Comparison of ENCODE assay signal across 8 cellular contexts in genomic region chr19:55598719-55599467, GRCh38.
DNase-seq lines count a peak whose midpoint lies in the region; ATAC-seq lines count a peak whose summit lies in the region.

No MANE protein-coding gene starts in this region.

- peak; percentile 53 for ATAC-seq in GM19023 (IDR thresholded peaks at IDR 0.05; ENCODE audit: unreplicated experiment)
- peak; percentile 43 for ATAC-seq in HG03196 (IDR thresholded peaks at IDR 0.05; ENCODE audit: unreplicated experiment)
- peak; percentile 57 to 60 for ATAC-seq in activated CD4-positive, CD25-positive, alpha-beta regulatory T cell treated with anti-CD3 and anti-CD28 coated beads, Interleukin-2, amount 50 U/mL, for 24 hours

- DNase-seq in AG08396 (ENCODE audit: low spot score) (peak; percentile 94), NCI-H345 treated with DMSO at 0.1 percent for 48 hours (lab: John Stamatoyannopoulos, UW; ENCODE audit: unreplicated experiment) (peak; percentile 67), cerebellar cortex (ENCODE audit: low spot score) (peak; percentile 95), kidney glomerular epithelial cell (lab: John Stamatoyannopoulos, UW) (peak; percentile 93)
- peak; percentile 91 to 95 for DNase-seq in stimulated activated CD4-positive, alpha-beta T cell treated with anti-CD3 and anti-CD28 coated beads, Interleukin-15, amount 100 ng/mL, for 48 hours (ENCODE audit: low read depth in 2 of 2)

Comparison
In these comparisons a context has a peak if more than half of its experiments do, and no peak if none do; other contexts are left out.
1. Peak in every context shown above with its lines: DNase-seq and ATAC-seq.